Comparison of ENCODE assay signal across 8 cellular contexts in genomic region chr5:172984244-172984953, GRCh38. TPM values are rescaled to one million over a fixed set of nuclear protein-coding genes. Genes with fewer than 3 reads are reported as not detected.
DNase-seq lines count a peak whose midpoint lies in the region; ATAC-seq, FAIRE-seq and TF ChIP-seq lines count a peak whose summit lies in the region.

No MANE protein-coding gene starts in this region.

- no peaks in the 10 kb centered on the region for H3K9me3 Mint-ChIP-seq in activated naive CD8-positive, alpha-beta T cell (ENCODE audit: low read depth)

- no peaks in the 10 kb centered on the region for H3K27me3 Mint-ChIP-seq in activated naive CD8-positive, alpha-beta T cell

- DNase-seq in H4 (ENCODE audit: low spot score) (peak; percentile 77), Right ventricle myocardium inferior (ENCODE audit: missing footprints) (peak; percentile 88), pancreas (peak; percentile 44 to 70 (median 56)), tibial artery (peak; percentile 89 to 93)

- H3K36me3 Mint-ChIP-seq in activated naive CD8-positive, alpha-beta T cell, result no peaks in the 10 kb centered on the region

- ATAC-seq in SK-N-SH treated with all-trans-retinoic acid at 6 μM for 48 hours, result peak; percentile 87
- ATAC-seq in Right ventricle myocardium inferior, result peak; percentile 50
- ATAC-seq in pancreas, result peak; percentile 55 to 80 (median 64)

- peak overlapping the region; percentile 68 for H3K9ac ChIP-seq in ES-I3 (ENCODE audit: low read depth, low read length)

- H3K4me1 ChIP-seq in ES-I3 (ENCODE audit: insufficient read depth, low read length) (no peaks in the 10 kb centered on the region), pancreas (peaks cover 0 to 13% (median 11%) of the 10 kb centered on the region in 3 donors), tibial artery (peaks cover 0 to 47% (median 19%) of the 10 kb centered on the region in 4 donors)

- peak overlapping the region; percentile 98 for H3K4me3 Mint-ChIP-seq in activated naive CD8-positive, alpha-beta T cell

- H3K27me3 ChIP-seq in pancreas (no peaks in the 10 kb centered on the region), tibial artery (no peaks in the 10 kb centered on the region)

- H3K27ac ChIP-seq in pancreas (peak overlapping the region; percentile 77 to 93 (median 88)), tibial artery (peak overlapping the region; percentile 94 to 99)

- FAIRE-seq in pancreas (lab: Jason Lieb, UNC), result no peak

- H3K27ac Mint-ChIP-seq in activated naive CD8-positive, alpha-beta T cell, result peak overlapping the region; percentile 98

- peaks cover 35% of the 10 kb centered on the region for H3K4me1 Mint-ChIP-seq in activated naive CD8-positive, alpha-beta T cell (ENCODE audit: low read depth)

- peak overlapping the region; percentile 31 to 88 (median 74) for H3K4me3 ChIP-seq in pancreas
- H3K4me3 ChIP-seq in tibial artery, result peak overlapping the region; percentile 81 to 97

- H3K36me3 ChIP-seq in ES-I3 (ENCODE audit: insufficient read depth, low read length) (peaks cover 2% of the 10 kb centered on the region), pancreas (no peaks in the 10 kb centered on the region), tibial artery (peaks cover 12 to 24% (median 16%) of the 10 kb centered on the region in 3 donors)

- 0 to 1% methylated on average over 15 of the region's 15 CpGs for WGBS in pancreas, 2 donors

- TF ChIP-seq CTCF in LNCAP (IDR thresholded peaks at IDR 0.05) (peak; percentile 54), pancreas (IDR thresholded peaks at IDR 0.05) (peak in 1 of 4 donors; percentile 7), tibial artery (IDR thresholded peaks at IDR 0.05) (peak; percentile 39 to 46)

- intact Hi-C loops in Right ventricle myocardium inferior (cut with DNase I) (loop anchor here (5.0 to 10.0 kb wide), 2 partner anchors 160 to 298 kb away; partner anchors contain the start of gene BNIP1), pancreas (cut with DNase I) (loop anchor here in 1 of 3 donors (10.0 kb wide), 1 partner anchor 220 kb away; no protein-coding TSS in a partner anchor), tibial artery (cut with DNase I; ENCODE audit: low total_unique reads) (loop anchor here (2.0 to 5.0 kb wide), 3 partner anchors 73 to 298 kb away; partner anchors contain the start of genes BNIP1 and CREBRF)

- no peaks in the 10 kb centered on the region for H3K9me3 ChIP-seq in ES-I3 (ENCODE audit: control insufficient read depth, insufficient read depth, low read length)
- no peaks in the 10 kb centered on the region for H3K9me3 ChIP-seq in pancreas
- H3K9me3 ChIP-seq in tibial artery, result no peaks in the 10 kb centered on the region

TF ChIP-seq in SK-N-SH treated with all-trans-retinoic acid at 6 μM for 48 hours, 23 proteins besides CTCF, POLR2A, EP300 and RAD21:
- no peak for TF ChIP-seq RARB (CRISPR knock-in tag; IDR thresholded peaks at IDR 0.05)
- TF ChIP-seq PATZ1 (CRISPR knock-in tag; IDR thresholded peaks at IDR 0.05; ENCODE audit: borderline replicate concordance), result 0 out of 2 replicates have a peak, but pooled peaks have one; percentile 5

RNA-seq across cellular contexts. Expression of gene ATP6V0E1, which starts 0.8 kb away (rescaled TPM):
- total RNA-seq in H4 (2014; rRNA removed; shearing (Covaris generic)), result 304 and 321 TPM in 2 replicates
- total RNA-seq in Right ventricle myocardium inferior, result 167 TPM
- 100 to 1,000 TPM in 1 of 6 donors, 10 to 100 TPM in 5; 60.3 to 135 (median 78.0) TPM for total RNA-seq in pancreas
- 100 to 1,000 TPM; 115 to 162 TPM for polyA plus RNA-seq in pancreas

RNA-seq across cellular contexts. Expression of gene RPL26L1, which starts 25.2 kb away (rescaled TPM):
- total RNA-seq in H4 (2014; rRNA removed; shearing (Covaris generic)), result 102 and 152 TPM in 2 replicates
- total RNA-seq in Right ventricle myocardium inferior (23.9 TPM), pancreas (10 to 100 TPM in 3 of 6 donors, 1 to 10 TPM in 3; 6.2 to 13.7 (median 10.1) TPM)
- polyA plus RNA-seq in pancreas, result 10 to 100 TPM; 19.3 to 29.5 TPM

Comparison
In these comparisons a context has a peak if more than half of its experiments do, and no peak if none do; other contexts are left out.
1. Peak in every context shown above with its lines: DNase-seq, ATAC-seq, H3K4me3 ChIP-seq and H3K27ac ChIP-seq.